Comparison of ENCODE assay signal across 20 cellular contexts in the genomic region with DNA sequence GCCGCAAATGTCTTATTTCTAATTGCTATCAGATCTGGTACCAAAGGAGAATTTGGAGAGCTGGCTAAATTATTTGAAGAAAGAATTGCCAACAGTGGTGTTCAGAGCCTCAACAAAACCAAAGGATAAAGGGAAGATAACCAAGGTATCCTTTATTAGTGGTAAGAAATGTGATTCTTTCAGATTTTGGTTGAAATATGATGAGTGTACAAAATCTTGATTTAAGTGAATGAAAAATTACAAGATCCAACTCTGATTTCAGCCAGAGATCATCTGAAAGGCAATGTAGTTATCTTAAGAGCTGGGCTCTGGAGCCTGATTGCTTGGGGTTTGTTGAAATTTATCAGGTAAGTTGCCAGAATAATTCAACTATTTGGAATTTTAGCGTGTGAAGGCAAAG. TPM values are rescaled to one million over a fixed set of nuclear protein-coding genes. Genes with fewer than 3 reads are reported as not detected.
DNase-seq lines count a peak whose midpoint lies in the region; FAIRE-seq and TF ChIP-seq lines count a peak whose summit lies in the region.
"Had no signal": no experiment of that assay in that cellular context is flagged by ENCODE, and none has a peak within 500 bp of the region (broad histone marks: within the 10 kb centered on the region; RNA-seq: fewer than 3 reads in every experiment).

No MANE protein-coding gene starts in this region.

- H3K27me3 ChIP-seq in Loucy (ENCODE audit: insufficient read depth, low read length, poor library complexity, severe bottlenecking) (no peaks in the 10 kb centered on the region), astrocyte (ENCODE audit: insufficient read depth, low read length) (no peaks in the 10 kb centered on the region), osteoblast (ENCODE audit: insufficient read depth, low read length) (no peaks in the 10 kb centered on the region), esophagus squamous epithelium (no peaks in the 10 kb centered on the region), suprapubic skin (no peaks in the 10 kb centered on the region)
- H3K27me3 ChIP-seq: BLaER1 treated with 17β-estradiol and CSF1 and Interleukin-3, amounts not matched to agents 10 nM and 100 nM; esophagus muscularis mucosa; upper lobe of right lung had no signal

- H3K36me3 Mint-ChIP-seq in activated T-cell treated with anti-CD3 and anti-CD28 coated beads, Interleukin-2, amount 50 U/mL, for 24 hours (ENCODE audit: low read depth) = peaks cover 99% of the 10 kb centered on the region
- peaks cover 40% of the 10 kb centered on the region for H3K36me3 Mint-ChIP-seq in astrocyte (ENCODE audit: low read depth, unreplicated experiment)

- H2AFZ ChIP-seq in Loucy (ENCODE audit: low read length) (no peak overlapping the region), astrocyte (ENCODE audit: low read depth, low read length) (no peak overlapping the region), osteoblast (ENCODE audit: low read length) (no peak overlapping the region)

- peak overlapping the region; percentile 37 for H3K4me2 ChIP-seq in Loucy (ENCODE audit: low read depth, low read length, poor library complexity, severe bottlenecking)
- peak overlapping the region; percentile 6 for H3K4me2 ChIP-seq in astrocyte (ENCODE audit: low read length)
- no peak overlapping the region for H3K4me2 ChIP-seq in osteoblast (ENCODE audit: insufficient read depth, low read length)

- peaks cover 40% of the 10 kb centered on the region for H3K4me1 ChIP-seq in Loucy (ENCODE audit: insufficient read depth, low read length, poor library complexity, severe bottlenecking)
- peaks cover 22% of the 10 kb centered on the region for H3K4me1 ChIP-seq in astrocyte (ENCODE audit: insufficient read depth, low read length)
- peaks cover 19% of the 10 kb centered on the region for H3K4me1 ChIP-seq in osteoblast (ENCODE audit: insufficient read depth, low read length)
- H3K4me1 ChIP-seq in esophagus squamous epithelium = peaks cover 11 to 39% (median 18%) of the 10 kb centered on the region in 3 donors
- peaks cover 27% of the 10 kb centered on the region for H3K4me1 ChIP-seq in suprapubic skin

- H3K36me3 ChIP-seq in Loucy (ENCODE audit: insufficient read depth, low read length) (peaks cover 77% of the 10 kb centered on the region), astrocyte (ENCODE audit: insufficient read depth, low read length) (peaks cover 74% of the 10 kb centered on the region), osteoblast (ENCODE audit: insufficient read depth, low read length) (peaks cover 80% of the 10 kb centered on the region), esophagus squamous epithelium (peaks cover 40 to 86% (median 61%) of the 10 kb centered on the region in 3 donors), suprapubic skin (peaks cover 82% of the 10 kb centered on the region)

- peaks cover 67% of the 10 kb centered on the region for H3K79me2 ChIP-seq in Loucy (ENCODE audit: insufficient read depth, low read length)
- H3K79me2 ChIP-seq in astrocyte (ENCODE audit: insufficient read depth, low read length) = peaks cover 61% of the 10 kb centered on the region
- H3K79me2 ChIP-seq in osteoblast (ENCODE audit: insufficient read depth, low read length) = peaks cover 53% of the 10 kb centered on the region

- peak overlapping the region; percentile 20 for H3K9ac ChIP-seq in Loucy (ENCODE audit: low read depth, low read length, poor library complexity, severe bottlenecking)
- H3K9ac ChIP-seq in astrocyte (ENCODE audit: low read length) = no peak overlapping the region

- DNase-seq in activated T-cell treated with anti-CD3 and anti-CD28 coated beads, Interleukin-2, amount 50 U/mL, for 24 hours = no peak
- no peak for DNase-seq in activated T-cell treated with anti-CD3 and anti-CD28 coated beads, Interleukin-2, amount 50 U/mL, for 1 hour
- DNase-seq in astrocyte (ENCODE audit: low read depth) (no peak), osteoblast (ENCODE audit: insufficient read length, low spot score, missing footprints) (no peak), superior temporal gyrus (ENCODE audit: extremely low spot score) (no peak), esophagus squamous epithelium (lab: John Stamatoyannopoulos, UW) (no peak), suprapubic skin (ENCODE audit: low spot score in 2 of 2) (no peak)
- DNase-seq: activated CD4-positive, CD25-positive, alpha-beta regulatory T cell treated with anti-CD3 and anti-CD28 coated beads, Interleukin-2, amount 50 U/mL, for 72 hours; activated naive CD4-positive, alpha-beta T cell treated with Interleukin-2 at 50 U/mL for 16 hours; effector memory CD4-positive, alpha-beta T cell; Kasumi-1; NCI-H187 treated with DMSO at 0.1 percent for 48 hours; nucleus accumbens; stimulated activated CD4-positive, alpha-beta T cell treated with anti-CD3 and anti-CD28 coated beads, Interleukin-4, amount 100 ng/mL, for 4 hours; upper lobe of right lung had no signal

- H3K27me3 Mint-ChIP-seq in activated T-cell treated with anti-CD3 and anti-CD28 coated beads, Interleukin-2, amount 50 U/mL, for 24 hours = no peaks in the 10 kb centered on the region
- no peaks in the 10 kb centered on the region for H3K27me3 Mint-ChIP-seq in astrocyte (ENCODE audit: low read depth, unreplicated experiment)

- H3K9me3 ChIP-seq in Loucy (ENCODE audit: insufficient read depth, low read depth, low read length) (no peaks in the 10 kb centered on the region), astrocyte (ENCODE audit: insufficient read depth, low read depth, low read length) (no peaks in the 10 kb centered on the region), osteoblast (ENCODE audit: low read depth, low read length) (no peaks in the 10 kb centered on the region), esophagus squamous epithelium (no peaks in the 10 kb centered on the region), suprapubic skin (no peaks in the 10 kb centered on the region)
- H3K9me3 ChIP-seq: BLaER1 treated with 17β-estradiol and CSF1 and Interleukin-3, amounts not matched to agents 10 nM and 100 nM; esophagus muscularis mucosa; upper lobe of right lung had no signal

- H3K27ac Mint-ChIP-seq in activated T-cell treated with anti-CD3 and anti-CD28 coated beads, Interleukin-2, amount 50 U/mL, for 24 hours = peak overlapping the region; percentile 99
- H3K27ac Mint-ChIP-seq in astrocyte (ENCODE audit: unreplicated experiment) = peak overlapping the region; percentile 20

- no peaks in the 10 kb centered on the region for H3K9me2 ChIP-seq in Loucy (replicated peaks; ENCODE audit: low read depth, low read length)

- FAIRE-seq in astrocyte (lab: Jason Lieb, UNC) = no peak
- FAIRE-seq: A204.1, keratinocyte had no signal

- peak overlapping the region; percentile 99 for H3K4me3 Mint-ChIP-seq in activated T-cell treated with anti-CD3 and anti-CD28 coated beads, Interleukin-2, amount 50 U/mL, for 24 hours
- H3K4me3 Mint-ChIP-seq in astrocyte (ENCODE audit: unreplicated experiment) = no peak overlapping the region

- H3K4me1 Mint-ChIP-seq in activated T-cell treated with anti-CD3 and anti-CD28 coated beads, Interleukin-2, amount 50 U/mL, for 24 hours (ENCODE audit: low read depth) = peaks cover 70% of the 10 kb centered on the region
- H3K4me1 Mint-ChIP-seq in astrocyte (ENCODE audit: low read depth, unreplicated experiment) = peaks cover 37% of the 10 kb centered on the region

- no peak for TF ChIP-seq CTCF in Loucy (conservative IDR thresholded peaks at IDR 0.05; ENCODE audit: low read length)
- TF ChIP-seq CTCF in astrocyte (IDR thresholded peaks at IDR 0.05; ENCODE audit: insufficient read depth, low read depth, low read length) = no peak
- TF ChIP-seq CTCF in osteoblast (IDR thresholded peaks at IDR 0.05; ENCODE audit: extremely low read depth, low read depth, low read length) = no peak
- no peak for TF ChIP-seq CTCF in esophagus squamous epithelium (IDR thresholded peaks at IDR 0.05)
- no peak for TF ChIP-seq CTCF in suprapubic skin (IDR thresholded peaks at IDR 0.05)

- no peaks in the 10 kb centered on the region for H3F3A ChIP-seq in Loucy (ENCODE audit: low read depth)

- no peak for TF ChIP-seq EP300 in suprapubic skin (IDR thresholded peaks at IDR 0.05)

- TF ChIP-seq POLR2A in esophagus squamous epithelium (IDR thresholded peaks at IDR 0.05) (no peak), suprapubic skin (IDR thresholded peaks at IDR 0.05) (no peak)

- 83 to 96% methylated on average over 1 to 2 of the region's 2 CpGs for WGBS in esophagus squamous epithelium, 2 donors
- 94% methylated on average over 2 of the region's 2 CpGs for WGBS in suprapubic skin

- intact Hi-C loops in esophagus squamous epithelium (cut with DNase I) = no loop called here

- H3K4me3 ChIP-seq in Loucy (ENCODE audit: low read length, poor library complexity, severe bottlenecking) (no peak overlapping the region), astrocyte (ENCODE audit: insufficient read depth, low read depth, low read length) (no peak overlapping the region), osteoblast (ENCODE audit: insufficient read depth, low read length) (no peak overlapping the region), esophagus squamous epithelium (no peak overlapping the region), suprapubic skin (no peak overlapping the region)
- H3K4me3 ChIP-seq: BLaER1 treated with 17β-estradiol and CSF1 and Interleukin-3, amounts not matched to agents 10 nM and 100 nM; esophagus muscularis mucosa; upper lobe of right lung had no signal

- H4K20me1 ChIP-seq in Loucy (ENCODE audit: insufficient read depth, low read length, poor library complexity, severe bottlenecking) (peaks cover 69% of the 10 kb centered on the region), astrocyte (ENCODE audit: insufficient read depth, low read length) (peaks cover 73% of the 10 kb centered on the region), osteoblast (ENCODE audit: insufficient read depth, low read length) (peaks cover 14% of the 10 kb centered on the region)

- H3K27ac ChIP-seq in astrocyte (ENCODE audit: low read depth, low read length) (no peak overlapping the region), osteoblast (ENCODE audit: low read depth, low read length) (peak overlapping the region; percentile 10), esophagus squamous epithelium (no peak overlapping the region), suprapubic skin (no peak overlapping the region)
- H3K27ac ChIP-seq: esophagus muscularis mucosa, upper lobe of right lung had no signal

- H3K9me3 Mint-ChIP-seq in activated T-cell treated with anti-CD3 and anti-CD28 coated beads, Interleukin-2, amount 50 U/mL, for 24 hours = no peaks in the 10 kb centered on the region
- no peaks in the 10 kb centered on the region for H3K9me3 Mint-ChIP-seq in astrocyte (ENCODE audit: unreplicated experiment)

RNA-seq across cellular contexts. Expression of gene GNL3, which starts 4.7 kb away (rescaled TPM):
- total RNA-seq in astrocyte (85.4 and 93.7 TPM in 2 replicates), osteoblast (111 and 129 TPM in 2 replicates), esophagus squamous epithelium (100 to 1,000 TPM in 3 of 4 donors, 10 to 100 TPM in 1; 95.8 to 184 (median 112) TPM), suprapubic skin (100 to 1,000 TPM in 3 of 4 donors, 10 to 100 TPM in 1; 76.8 to 127 (median 106) TPM)

RNA-seq across cellular contexts. Expression of gene PBRM1, which starts 4.8 kb away (rescaled TPM):
- total RNA-seq in astrocyte = 54.5 and 58.4 TPM in 2 replicates
- 96.1 and 100 TPM in 2 replicates for total RNA-seq in osteoblast
- total RNA-seq in esophagus squamous epithelium = 10 to 100 TPM; 34.0 to 76.4 (median 63.7) TPM
- total RNA-seq in suprapubic skin = 10 to 100 TPM; 71.0 to 93.6 (median 85.5) TPM

RNA-seq across cellular contexts. Expression of gene GLT8D1, which starts 15.0 kb away (rescaled TPM):
- total RNA-seq in astrocyte (78.2 and 95.5 TPM in 2 replicates), osteoblast (98.8 and 103 TPM in 2 replicates), esophagus squamous epithelium (10 to 100 TPM; 10.6 to 34.7 (median 26.0) TPM), suprapubic skin (10 to 100 TPM; 24.1 to 43.9 (median 28.7) TPM)

RNA-seq across cellular contexts. Expression of gene SPCS1, which starts 15.3 kb away (rescaled TPM):
- 110 and 119 TPM in 2 replicates for total RNA-seq in astrocyte
- total RNA-seq in osteoblast = 60.1 and 67.0 TPM in 2 replicates
- total RNA-seq in esophagus squamous epithelium = 100 to 1,000 TPM in 3 of 4 donors, 10 to 100 TPM in 1; 65.8 to 138 (median 123) TPM
- total RNA-seq in suprapubic skin = 100 to 1,000 TPM in 2 of 4 donors, 10 to 100 TPM in 2; 79.5 to 147 (median 104) TPM
